8 cellular contexts compared by ENCODE assay signal in genomic region chr4:176123710-176124407, GRCh38. TPM values are rescaled to one million over a fixed set of nuclear protein-coding genes. Genes with fewer than 3 reads are reported as not detected.
DNase-seq lines count a peak whose midpoint lies in the region; ATAC-seq and TF ChIP-seq lines count a peak whose summit lies in the region.

No MANE protein-coding gene starts in this region.

- no peak for TF ChIP-seq CTCF in activated B cell treated with CpG ODN at 0.5 μM for 24 hours (IDR thresholded peaks at IDR 0.05)
- peak; percentile 68 for TF ChIP-seq CTCF in kidney epithelial cell (IDR thresholded peaks at IDR 0.05; ENCODE audit: insufficient read depth, low read length, poor library complexity, severe bottlenecking)

- DNase-seq in activated CD4-positive, alpha-beta T cell treated with anti-CD3 and anti-CD28 coated beads for 36 hours: peak; percentile 5
- DNase-seq in activated CD4-positive, alpha-beta T cell treated with anti-CD3 and anti-CD28 coated beads, Interleukin-2, amount 50 U/mL, for 1 hour: no peak
- DNase-seq in activated B cell treated with CpG ODN at 0.5 μM for 24 hours (no peak), kidney epithelial cell (ENCODE audit: low read depth) (no peak), NCI-H2029 (lab: John Stamatoyannopoulos, UW) (no peak), NCI-H2171 treated with DMSO at 0.1 percent for 48 hours (lab: John Stamatoyannopoulos, UW) (no peak)

- no peaks in the 10 kb centered on the region for H3K27me3 ChIP-seq in kidney epithelial cell (ENCODE audit: control insufficient read depth, insufficient read depth, low read length)

- intact Hi-C loops in activated CD4-positive, alpha-beta T cell treated with anti-CD3 and anti-CD28 coated beads for 36 hours (cut with DNase I, micrococcal nuclease): no loop called here
- intact Hi-C loops in activated B cell treated with CpG ODN at 0.5 μM for 24 hours (cut with micrococcal nuclease): loop anchor here (1.0 to 10.0 kb wide), 6 partner anchors 27 to 195 kb away; partner anchors contain the start of genes SPATA4 and SPCS3

- H3K27me3 Mint-ChIP-seq in activated CD4-positive, alpha-beta T cell treated with anti-CD3 and anti-CD28 coated beads for 36 hours: no peaks in the 10 kb centered on the region
- H3K27me3 Mint-ChIP-seq in activated B cell treated with CpG ODN at 0.5 μM for 24 hours: no peaks in the 10 kb centered on the region

- no peak overlapping the region for H3K4me3 Mint-ChIP-seq in activated CD4-positive, alpha-beta T cell treated with anti-CD3 and anti-CD28 coated beads for 36 hours
- peak overlapping the region; percentile 56 for H3K4me3 Mint-ChIP-seq in activated B cell treated with CpG ODN at 0.5 μM for 24 hours

- no peaks in the 10 kb centered on the region for H3K36me3 ChIP-seq in kidney epithelial cell (ENCODE audit: control insufficient read depth, insufficient read depth, low read length)

- ATAC-seq in activated CD4-positive, alpha-beta T cell treated with anti-CD3 and anti-CD28 coated beads for 36 hours: peak; percentile 87
- peak; percentile 100 for ATAC-seq in GM21447 (IDR thresholded peaks at IDR 0.05; ENCODE audit: unreplicated experiment)
- peak; percentile 100 for ATAC-seq in HG03521 (IDR thresholded peaks at IDR 0.05; ENCODE audit: unreplicated experiment)
- peak; percentile 96 for ATAC-seq in activated B cell treated with CpG ODN at 0.5 μM for 24 hours (ENCODE audit: low read depth)

- no peaks in the 10 kb centered on the region for H3K9me3 Mint-ChIP-seq in activated CD4-positive, alpha-beta T cell treated with anti-CD3 and anti-CD28 coated beads for 36 hours (ENCODE audit: low read depth)
- no peaks in the 10 kb centered on the region for H3K9me3 Mint-ChIP-seq in activated B cell treated with CpG ODN at 0.5 μM for 24 hours

- CTCF ChIA-PET in activated CD4-positive, alpha-beta T cell treated with anti-CD3 and anti-CD28 coated beads for 36 hours (lab: Charles Lee): interaction anchor here (0.6 to 1.6 kb wide), 8 partner anchors 8 to 201 kb away, joined by 3 to 4 read pairs (median 3); no protein-coding TSS in a partner anchor
- CTCF ChIA-PET in activated B cell treated with CpG ODN at 0.5 μM for 24 hours (lab: Charles Lee): interaction anchor here (0.7 to 1.1 kb wide), 3 partner anchors 58 to 89 kb away, joined by 3 to 4 read pairs (median 3); partner anchors contain the start of gene WDR17

- POLR2A ChIA-PET in activated CD4-positive, alpha-beta T cell treated with anti-CD3 and anti-CD28 coated beads for 36 hours (lab: Charles Lee): no interaction called here
- POLR2A ChIA-PET in activated B cell treated with CpG ODN at 0.5 μM for 24 hours (lab: Charles Lee): no interaction called here

- no peak overlapping the region for H3K27ac Mint-ChIP-seq in activated CD4-positive, alpha-beta T cell treated with anti-CD3 and anti-CD28 coated beads for 36 hours
- H3K27ac Mint-ChIP-seq in activated B cell treated with CpG ODN at 0.5 μM for 24 hours: peak overlapping the region; percentile 67

- H3K4me1 Mint-ChIP-seq in activated CD4-positive, alpha-beta T cell treated with anti-CD3 and anti-CD28 coated beads for 36 hours: peaks cover 11% of the 10 kb centered on the region
- peaks cover 20% of the 10 kb centered on the region for H3K4me1 Mint-ChIP-seq in activated B cell treated with CpG ODN at 0.5 μM for 24 hours

- no peaks in the 10 kb centered on the region for H3K36me3 Mint-ChIP-seq in activated CD4-positive, alpha-beta T cell treated with anti-CD3 and anti-CD28 coated beads for 36 hours (ENCODE audit: low read depth)
- no peaks in the 10 kb centered on the region for H3K36me3 Mint-ChIP-seq in activated B cell treated with CpG ODN at 0.5 μM for 24 hours (ENCODE audit: low read depth)

- no peak overlapping the region for H3K4me3 ChIP-seq in kidney epithelial cell (ENCODE audit: low read depth, low read length)

RNA-seq across cellular contexts. Expression of gene WDR17, which starts 58.2 kb away (rescaled TPM):
- 1 to 10 TPM; 2.2 to 2.5 TPM for total RNA-seq in activated CD4-positive, alpha-beta T cell treated with anti-CD3 and anti-CD28 coated beads for 36 hours
- total RNA-seq in activated B cell treated with CpG ODN at 0.5 μM for 24 hours (5.7 and 6.2 TPM in 2 replicates), kidney epithelial cell (2.9 and 3.7 TPM in 2 replicates)
